10 cellular contexts compared by ENCODE assay signal in genomic region chr7:22433710-22434460, GRCh38.
DNase-seq lines count a peak whose midpoint lies in the region; ATAC-seq, FAIRE-seq and TF ChIP-seq lines count a peak whose summit lies in the region.
"Had no signal": no experiment of that assay in that cellular context is flagged by ENCODE, and none has a peak within 500 bp of the region (broad histone marks: within the 10 kb centered on the region; RNA-seq: fewer than 3 reads in every experiment).

No MANE protein-coding gene starts in this region.

- SMC1A ChIA-PET in GM12878 (lab: Charles Lee; ENCODE audit: uncharacterized antibody, unreplicated experiment), result interaction anchor here (1.5 to 4.5 kb wide), 3 partner anchors 12 to 321 kb away, joined by 3 to 38 read pairs (median 3); no protein-coding TSS in a partner anchor

- WGBS in GM12878 (ENCODE audit: insufficient coverage, insufficient replicate concordance, low lambda C conversion rate, missing lambda C conversion rate), result 68% methylated on average over 11 of the region's 11 CpGs

- H3K36me3 ChIP-seq in GM12878 (ENCODE audit: control insufficient read depth in 2 of 2, insufficient read depth in 2 of 2, low read length in 1 of 2) (no peaks in the 10 kb centered on the region), iPS-15b (ENCODE audit: control insufficient read depth, insufficient read depth, low read length) (no peaks in the 10 kb centered on the region)

- H3K27ac ChIP-seq in GM12878 (ENCODE audit: control insufficient read depth, insufficient read depth), result no peak overlapping the region

- no peak overlapping the region for H2AFZ ChIP-seq in GM12878 (ENCODE audit: control insufficient read depth, low read depth, low read length)

- TF ChIP-seq POLR2A in GM12878 (IDR thresholded peaks at IDR 0.05; ENCODE audit: low read depth, low read length), result no peak

- H3K4me2 ChIP-seq in GM12878 (ENCODE audit: control insufficient read depth, insufficient read depth), result no peak overlapping the region

- FAIRE-seq in GM12878 (lab: Jason Lieb, UNC), result no peak

- no peaks in the 10 kb centered on the region for H3K9me3 ChIP-seq in GM12878 (replicated peaks; ENCODE audit: control insufficient read depth, insufficient read depth, low read length)
- H3K9me3 ChIP-seq in iPS-15b (ENCODE audit: control insufficient read depth, insufficient read depth, low read length), result no peaks in the 10 kb centered on the region

- TF ChIP-seq RAD21 in GM12878 (IDR thresholded peaks at IDR 0.05; ENCODE audit: insufficient read depth, low read depth, low read length), result no peak

- no peaks in the 10 kb centered on the region for H3K79me2 ChIP-seq in GM12878 (ENCODE audit: control insufficient read depth, insufficient read depth, low read length)

- H3K4me3 ChIP-seq in GM12878 (no peak overlapping the region), iPS-15b (ENCODE audit: low read depth, low read length) (peak overlapping the region; percentile 23)

- CTCF ChIA-PET in GM12878 (lab: Yijun Ruan, JAX), result interaction anchor here (0.7 to 3.7 kb wide), 3 partner anchors 12 to 18 kb away, joined by 3 to 21 read pairs (median 5); no protein-coding TSS in a partner anchor

- POLR2A ChIA-PET in GM12878 (lab: Charles Lee), result no interaction called here

- BruUV-seq in GM12878 (replicated peaks; lab: Mats Ljungman, UMichigan), result no TSS peak

- H3K27me3 ChIP-seq in GM12878 (replicated peaks in 1 of 2; ENCODE audit: control insufficient read depth in 2 of 2, insufficient read depth in 2 of 2, low read length in 1 of 2), result no peaks in the 10 kb centered on the region
- no peaks in the 10 kb centered on the region for H3K27me3 ChIP-seq in iPS-15b (ENCODE audit: control insufficient read depth, insufficient read depth, low read length)

- intact Hi-C loops in GM12878 (cut with micrococcal nuclease; ENCODE audit: unreplicated experiment), result no loop called here

- no peak for TF ChIP-seq EP300 in GM12878 (IDR thresholded peaks at IDR 0.05; ENCODE audit: borderline replicate concordance in 1 of 2, control insufficient read depth in 1 of 2, low read depth in 2 of 2, low read length in 2 of 2)

- DNase-seq in SIG-M5 treated with dmso at 0.1 percent for 504 hours (lab: John Stamatoyannopoulos, UW; ENCODE audit: unreplicated experiment), result peak; percentile 10
- no peak for DNase-seq in SIG-M5 (lab: John Stamatoyannopoulos, UW)
- no peak for DNase-seq in GM12878 (ENCODE audit: low read depth, low spot score)
- DNase-seq in ACHN, result no peak
- no peak for DNase-seq in midbrain (lab: John Stamatoyannopoulos, UW)
- no peak for DNase-seq in NOMO-1 (lab: John Stamatoyannopoulos, UW; ENCODE audit: unreplicated experiment in 2 of 2)
- DNase-seq: activated naive CD4-positive, alpha-beta T cell; stimulated activated CD4-positive, alpha-beta T cell treated with anti-CD3 and anti-CD28 coated beads, Interleukin-1b, Interleukin-23, amount 100 ng/mL, for 48 hours had no signal

- no peaks in the 10 kb centered on the region for H4K20me1 ChIP-seq in GM12878 (ENCODE audit: control insufficient read depth, insufficient read depth)

- no peak for TF ChIP-seq CTCF in GM12878 (IDR thresholded peaks at IDR 0.05 in 2 of 3, conservative IDR thresholded peaks at IDR 0.05 in 1 of 3; ENCODE audit: control insufficient read depth in 2 of 3, extremely low read depth in 1 of 3, insufficient read depth in 1 of 3, low read depth in 3 of 3, low read length in 3 of 3)

- H3K4me1 ChIP-seq in GM12878 (ENCODE audit: control insufficient read depth, insufficient read depth, low read length) (peaks cover 13% of the 10 kb centered on the region), iPS-15b (ENCODE audit: control insufficient read depth, insufficient read depth, low read length) (peaks cover 13% of the 10 kb centered on the region)

- H3K9ac ChIP-seq in GM12878 (ENCODE audit: control insufficient read depth, insufficient read depth, low read length), result no peak overlapping the region
- no peak overlapping the region for H3K9ac ChIP-seq in iPS-15b (ENCODE audit: low read depth, low read length)

- ATAC-seq in GM12878 (no peak), GM21526 (IDR thresholded peaks at IDR 0.05; ENCODE audit: low FRiP score, unreplicated experiment) (no peak)

- in situ Hi-C loops in GM12878 (cut with MboI) (no loop called here), ACHN (cut with HindIII; ENCODE audit: low pct_ligation_motif_present, low pct_unique_long_range_greater_than_20kb, low sequenced_read_pairs) (no loop called here)

- RAD21 ChIA-PET in GM12878 (lab: Charles Lee; ENCODE audit: unreplicated experiment), result interaction anchor here (2.3 kb wide), 1 partner anchor 11 kb away, joined by 13 read pairs; no protein-coding TSS in a partner anchor

TF ChIP-seq in GM12878, 131 proteins besides CTCF, POLR2A, EP300 and RAD21:
- TF ChIP-seq KAT2A (conservative IDR thresholded peaks at IDR 0.05; ENCODE audit: control insufficient read depth, low read depth, low read length), result no peak
- no peak for TF ChIP-seq ZNF217 (IDR thresholded peaks at IDR 0.05)
- no peak for TF ChIP-seq ZNF24 (IDR thresholded peaks at IDR 0.05)
- TF ChIP-seq MLLT1 (IDR thresholded peaks at IDR 0.05), result 0 out of 2 replicates have a peak, but pooled peaks have one; percentile 22
- no peak for TF ChIP-seq ZNF274 (IDR thresholded peaks at IDR 0.05; ENCODE audit: insufficient read depth, insufficient read length)
- TF ChIP-seq JUND (IDR thresholded peaks at IDR 0.05; ENCODE audit: low read depth, low read length), result no peak
